9 cellular contexts compared by ENCODE assay signal in the genomic region with DNA sequence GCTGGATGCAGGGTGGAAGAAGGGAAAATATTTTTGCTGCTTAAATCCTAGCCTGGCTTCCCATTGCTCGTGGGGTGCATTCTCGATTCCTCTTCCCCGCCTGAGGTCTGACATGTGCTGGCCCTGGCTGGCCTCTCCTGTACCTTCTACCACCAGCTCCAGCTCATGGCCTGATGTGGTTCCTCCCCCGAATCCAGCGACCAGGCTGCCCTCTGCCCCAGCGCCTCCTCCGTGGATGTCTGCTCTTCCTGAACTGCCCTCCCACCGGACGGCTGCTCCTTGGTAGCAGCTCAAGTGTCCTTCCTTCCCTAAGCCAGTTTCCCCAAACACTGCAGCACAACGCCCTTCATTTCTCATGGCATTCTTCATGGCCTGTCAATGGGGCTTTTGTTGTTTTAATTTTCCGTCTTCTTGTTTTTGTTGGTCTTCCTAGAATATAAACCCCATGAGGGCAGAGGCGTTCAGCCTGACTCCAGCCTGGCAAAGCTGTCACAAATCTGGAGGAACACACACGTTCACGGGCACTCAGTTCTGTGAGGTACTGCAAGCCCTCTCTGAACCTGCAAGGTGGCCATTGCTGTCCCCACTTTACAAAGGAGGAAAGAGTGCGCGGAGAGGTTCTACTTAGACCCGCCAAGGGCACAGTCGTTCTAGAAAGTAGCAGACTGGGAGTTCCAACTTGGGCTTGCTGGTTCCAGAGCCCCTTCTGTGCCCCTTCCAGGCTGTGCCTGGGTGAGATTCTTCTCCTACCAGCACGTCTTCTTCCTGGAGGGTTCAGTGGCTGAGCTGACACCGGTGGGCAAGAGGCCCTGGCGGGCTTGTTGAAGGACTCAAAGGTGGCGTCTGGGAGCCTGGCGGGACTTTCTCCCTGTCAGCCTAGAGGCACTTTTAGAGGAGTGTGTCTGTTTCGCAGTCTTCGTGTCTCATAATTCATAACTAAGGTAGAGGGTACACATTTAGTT. TPM values are rescaled to one million over a fixed set of nuclear protein-coding genes. Genes with fewer than 3 reads are reported as not detected.
DNase-seq lines count a peak whose midpoint lies in the region; ATAC-seq and TF ChIP-seq lines count a peak whose summit lies in the region.
"Had no signal": no experiment of that assay in that cellular context is flagged by ENCODE, and none has a peak within 500 bp of the region (broad histone marks: within the 10 kb centered on the region; RNA-seq: fewer than 3 reads in every experiment).

No MANE protein-coding gene starts in this region.

- POLR2A ChIA-PET in CD4-positive, alpha-beta T cell (lab: Charles Lee): no interaction called here

- no peak overlapping the region for H3K14ac ChIP-seq in neuronal stem cell (ENCODE audit: low read length)

- no peaks in the 10 kb centered on the region for H3K9me2 ChIP-seq in Loucy (replicated peaks; ENCODE audit: low read depth, low read length)

- no peak overlapping the region for H3K9ac ChIP-seq in Loucy (ENCODE audit: low read depth, low read length, poor library complexity, severe bottlenecking)
- H3K9ac ChIP-seq in neuronal stem cell (ENCODE audit: low read depth, low read length, poor library complexity): no peak overlapping the region

- H3K9me3 Mint-ChIP-seq in CD4-positive, alpha-beta T cell: no peaks in the 10 kb centered on the region
- H3K9me3 Mint-ChIP-seq in chondrocyte (ENCODE audit: low read depth): no peaks in the 10 kb centered on the region

- H3K4me1 ChIP-seq in Loucy (ENCODE audit: insufficient read depth, low read length, poor library complexity, severe bottlenecking): peaks cover 24% of the 10 kb centered on the region
- peaks cover 12 to 13% of the 10 kb centered on the region in 2 donors for H3K4me1 ChIP-seq in neuronal stem cell (ENCODE audit: control insufficient read depth in 2 of 2, insufficient read depth in 1 of 2, low read depth in 1 of 2, low read length in 2 of 2)

- H3K27ac ChIP-seq in CD4-positive, alpha-beta T cell (ENCODE audit: low read depth, low read length): no peak overlapping the region
- no peak overlapping the region for H3K27ac ChIP-seq in neuronal stem cell (replicated peaks; ENCODE audit: low read length)

- WGBS in neuronal stem cell (ENCODE audit: extremely low coverage in 2 of 2, insufficient read length in 2 of 2, insufficient replicate concordance in 1 of 2), 2 donors: no CpG with 5 or more reads among the region's 25 CpGs

- H3K79me2 ChIP-seq in Loucy (ENCODE audit: insufficient read depth, low read length): peaks cover 35% of the 10 kb centered on the region

- H2BK5ac ChIP-seq in neuronal stem cell (ENCODE audit: low read length): no peak overlapping the region

- peak overlapping the region; percentile 37 for H2BK15ac ChIP-seq in neuronal stem cell (ENCODE audit: low read length)

- H4K8ac ChIP-seq in neuronal stem cell (ENCODE audit: low read depth, low read length): no peak overlapping the region

- H3K23ac ChIP-seq in neuronal stem cell (ENCODE audit: low read depth, low read length, poor library complexity): no peak overlapping the region

- CTCF ChIA-PET in CD4-positive, alpha-beta T cell (lab: Charles Lee): interaction anchor here (1.0 kb wide), 1 partner anchor 102 kb away, joined by 3 read pairs; no protein-coding TSS in a partner anchor

- peaks cover 30% of the 10 kb centered on the region for H3K4me1 Mint-ChIP-seq in CD4-positive, alpha-beta T cell (ENCODE audit: low read depth)
- peaks cover 30% of the 10 kb centered on the region for H3K4me1 Mint-ChIP-seq in chondrocyte (ENCODE audit: low read depth)

- H3K18ac ChIP-seq in neuronal stem cell (ENCODE audit: low read length): peak overlapping the region; percentile 42

- H2AFZ ChIP-seq in Loucy (ENCODE audit: low read length) (no peak overlapping the region), neuronal stem cell (ENCODE audit: low read length) (peak overlapping the region; percentile 80)

- no peaks in the 10 kb centered on the region for H3K9me3 ChIP-seq in CD4-positive, alpha-beta T cell (ENCODE audit: control insufficient read depth, low read length)
- H3K9me3 ChIP-seq in Loucy (ENCODE audit: insufficient read depth, low read depth, low read length): no peaks in the 10 kb centered on the region
- H3K9me3 ChIP-seq in neuronal stem cell (replicated peaks in 1 of 2; ENCODE audit: control insufficient read depth in 2 of 2, insufficient read depth in 1 of 2, low read depth in 1 of 2, low read length in 2 of 2): no peaks in the 10 kb centered on the region

- no peak for ATAC-seq in CD4-positive, alpha-beta T cell (ENCODE audit: poor library complexity)
- ATAC-seq in GM21723 (IDR thresholded peaks at IDR 0.05; ENCODE audit: unreplicated experiment): no peak

- peaks cover 3% of the 10 kb centered on the region for H3K27me3 Mint-ChIP-seq in CD4-positive, alpha-beta T cell
- H3K27me3 Mint-ChIP-seq in chondrocyte (ENCODE audit: low read depth): no peaks in the 10 kb centered on the region

- peaks cover 13% of the 10 kb centered on the region for H4K20me1 ChIP-seq in Loucy (ENCODE audit: insufficient read depth, low read length, poor library complexity, severe bottlenecking)

- H3K4me3 ChIP-seq in Loucy (ENCODE audit: low read length, poor library complexity, severe bottlenecking) (peak overlapping the region; percentile 56), neuronal stem cell (ENCODE audit: low read length in 2 of 2) (peak overlapping the region in 1 of 2 donors; percentile 95)

- H3K36me3 Mint-ChIP-seq in CD4-positive, alpha-beta T cell (ENCODE audit: low read depth): no peaks in the 10 kb centered on the region
- H3K36me3 Mint-ChIP-seq in chondrocyte (ENCODE audit: low read depth): no peaks in the 10 kb centered on the region

- intact Hi-C loops in CD4-positive, alpha-beta T cell (cut with DNase I, micrococcal nuclease): no loop called here

- peaks cover 10% of the 10 kb centered on the region for H3K79me1 ChIP-seq in neuronal stem cell (ENCODE audit: low read depth, low read length)

- peak overlapping the region; percentile 68 for H2AK5ac ChIP-seq in neuronal stem cell (ENCODE audit: low read depth, low read length)

- H2BK120ac ChIP-seq in neuronal stem cell (ENCODE audit: low read depth, low read length): no peak overlapping the region

- DNase-seq in CD4-positive, alpha-beta T cell: no peak
- DNase-seq in chondrocyte (ENCODE audit: low spot score): no peak
- DNase-seq in neuronal stem cell (ENCODE audit: low spot score): no peak
- no peak for DNase-seq in activated gamma-delta T cell treated with Interleukin-2 at 50 U/mL for 16 hours
- no peak for DNase-seq in COLO668 (lab: John Stamatoyannopoulos, UW; ENCODE audit: unreplicated experiment)
- no peak for DNase-seq in HUDEP-2 (lab: John Stamatoyannopoulos, UW; ENCODE audit: unreplicated experiment in 76 of 76)
- DNase-seq: midbrain had no signal

- TF ChIP-seq CTCF in CD4-positive, alpha-beta T cell (IDR thresholded peaks at IDR 0.05): no peak
- no peak for TF ChIP-seq CTCF in Loucy (conservative IDR thresholded peaks at IDR 0.05; ENCODE audit: low read length)
- no peak for TF ChIP-seq CTCF in chondrocyte (IDR thresholded peaks at IDR 0.05)

- no peak overlapping the region for H3K4ac ChIP-seq in neuronal stem cell (ENCODE audit: low read length)

- H3F3A ChIP-seq in Loucy (ENCODE audit: low read depth): peaks cover 11% of the 10 kb centered on the region

- H3K4me3 Mint-ChIP-seq in CD4-positive, alpha-beta T cell: peak overlapping the region; percentile 80
- peak overlapping the region; percentile 54 for H3K4me3 Mint-ChIP-seq in chondrocyte (ENCODE audit: unreplicated experiment)

- peak overlapping the region; percentile 7 for H3K27ac Mint-ChIP-seq in CD4-positive, alpha-beta T cell
- H3K27ac Mint-ChIP-seq in chondrocyte (ENCODE audit: unreplicated experiment): peak overlapping the region; percentile 9

- H3K36me3 ChIP-seq in Loucy (ENCODE audit: insufficient read depth, low read length) (no peaks in the 10 kb centered on the region), neuronal stem cell (replicated peaks in 1 of 2; ENCODE audit: control insufficient read depth in 2 of 2, insufficient read depth in 2 of 2, low read length in 2 of 2) (no peaks in the 10 kb centered on the region)

- no peak overlapping the region for H4K91ac ChIP-seq in neuronal stem cell (ENCODE audit: low read depth, low read length, poor library complexity)

- H3K4me2 ChIP-seq in Loucy (ENCODE audit: low read depth, low read length, poor library complexity, severe bottlenecking) (peak overlapping the region; percentile 54), neuronal stem cell (ENCODE audit: insufficient read depth, low read length, poor library complexity, severe bottlenecking) (no peak overlapping the region)

- no peaks in the 10 kb centered on the region for H3K27me3 ChIP-seq in CD4-positive, alpha-beta T cell (ENCODE audit: control insufficient read depth, insufficient read depth, low read length)
- no peaks in the 10 kb centered on the region for H3K27me3 ChIP-seq in Loucy (ENCODE audit: insufficient read depth, low read length, poor library complexity, severe bottlenecking)
- peaks cover 0 to 5% (median 0%) of the 10 kb centered on the region in 3 experiments for H3K27me3 ChIP-seq in neuronal stem cell (ENCODE audit: control insufficient read depth in 3 of 3, insufficient read depth in 3 of 3, low read depth in 1 of 3, low read length in 3 of 3)

- H2BK12ac ChIP-seq in neuronal stem cell (ENCODE audit: low read length): peak overlapping the region; percentile 92

RNA-seq across cellular contexts. Expression of a gene that starts 1.0 kb away (rescaled TPM):
- total RNA-seq in CD4-positive, alpha-beta T cell: 1 to 10 TPM; 2.0 to 2.9 TPM
- 38.7 to 61.0 TPM (median 47.2 TPM) in 3 replicates for total RNA-seq in chondrocyte
- 32.3 TPM for polyA plus RNA-seq in neuronal stem cell (2013, experiment 1 of 2)
- 34.5 TPM for polyA plus RNA-seq in neuronal stem cell (2013, experiment 2 of 2)

RNA-seq across cellular contexts. Expression of a gene that starts 39.7 kb away (rescaled TPM):
- 1 to 10 TPM; 8.0 to 8.5 TPM for total RNA-seq in CD4-positive, alpha-beta T cell
- total RNA-seq in chondrocyte: 104 to 110 TPM (median 107 TPM) in 3 replicates
- polyA plus RNA-seq in neuronal stem cell (2013, experiment 1 of 2): 36.4 TPM
- 35.7 TPM for polyA plus RNA-seq in neuronal stem cell (2013, experiment 2 of 2)

Comparison
In these comparisons a context has a peak if more than half of its experiments do, and no peak if none do; other contexts are left out.
1. RNA of a gene that starts 1.0 kb away (total RNA-seq): 38.7 to 61.0 TPM in chondrocyte; 2.0 to 2.9 TPM in CD4-positive, alpha-beta T cell; every median in the first group is over 10 times any median in the second.
2. RNA of a gene that starts 39.7 kb away (total RNA-seq): 104 to 110 TPM in chondrocyte; 8.0 to 8.5 TPM in CD4-positive, alpha-beta T cell; every median in the first group is over 10 times any median in the second.